In genomic region chr6:87724994-87725811, GRCh38 we compare ENCODE assay signal across 11 cellular contexts. TPM values are rescaled to one million over a fixed set of nuclear protein-coding genes. Genes with fewer than 3 reads are reported as not detected.
DNase-seq lines count a peak whose midpoint lies in the region; ATAC-seq and TF ChIP-seq lines count a peak whose summit lies in the region.
"Had no signal": no experiment of that assay in that cellular context is flagged by ENCODE, and none has a peak within 500 bp of the region (broad histone marks: within the 10 kb centered on the region; RNA-seq: fewer than 3 reads in every experiment).

No MANE protein-coding gene starts in this region.

- H3K27me3 Mint-ChIP-seq in activated CD4-positive, alpha-beta T cell treated with anti-CD3 and anti-CD28 coated beads for 36 hours = peaks cover 6% of the 10 kb centered on the region

- no peak overlapping the region for H2BK12ac ChIP-seq in trophoblast cell (ENCODE audit: low read length)

- no peak overlapping the region for H3K18ac ChIP-seq in trophoblast cell (ENCODE audit: low read length)

- H3K4me1 Mint-ChIP-seq in activated CD4-positive, alpha-beta T cell treated with anti-CD3 and anti-CD28 coated beads for 36 hours = peaks cover 32% of the 10 kb centered on the region

- no peak overlapping the region for H4K91ac ChIP-seq in trophoblast cell (ENCODE audit: low read depth, low read length)

- TF ChIP-seq CTCF in KMS-11 (conservative IDR thresholded peaks at IDR 0.05; ENCODE audit: low read depth, low read length) (no peak), spleen (IDR thresholded peaks at IDR 0.05 in 8 of 11, conservative IDR thresholded peaks at IDR 0.05 in 3 of 11) (no peak), RWPE1 (conservative IDR thresholded peaks at IDR 0.05; ENCODE audit: low read depth) (no peak)

- H3K4me2 ChIP-seq in KMS-11 (peak overlapping the region; percentile 94), trophoblast cell (ENCODE audit: low read length) (no peak overlapping the region)

- no peak for DNase-seq in activated CD4-positive, alpha-beta T cell treated with anti-CD3 and anti-CD28 coated beads for 36 hours
- DNase-seq in activated CD4-positive, alpha-beta T cell treated with anti-CD3 and anti-CD28 coated beads, Interleukin-2, amount 50 U/mL, for 1 hour = no peak
- no peak for DNase-seq in spleen
- no peak for DNase-seq in trophoblast cell
- no peak for DNase-seq in RWPE1 (ENCODE audit: low spot score)
- DNase-seq in COLO829 (ENCODE audit: low spot score) = no peak
- DNase-seq: mammary epithelial cell had no signal

- H3K9ac ChIP-seq in KMS-11 (peak overlapping the region; percentile 26; the same call in 1 of the 2 replicates), trophoblast cell (ENCODE audit: low read length) (no peak overlapping the region)

- intact Hi-C loops in activated CD4-positive, alpha-beta T cell treated with anti-CD3 and anti-CD28 coated beads for 36 hours (cut with DNase I, micrococcal nuclease) = no loop called here
- intact Hi-C loops in spleen (cut with DNase I; ENCODE audit: low total_unique reads) = no loop called here

- H3K36me3 ChIP-seq in KMS-11 (ENCODE audit: insufficient read depth) (no peaks in the 10 kb centered on the region), spleen (no peaks in the 10 kb centered on the region), trophoblast cell (ENCODE audit: control insufficient read depth in 1 of 2, insufficient read depth in 2 of 2, low read length in 2 of 2) (no peaks in the 10 kb centered on the region)
- H3K36me3 ChIP-seq: HAP-1 had no signal

- H3K27me3 ChIP-seq in KMS-11 (ENCODE audit: insufficient read depth, low read depth) = no peaks in the 10 kb centered on the region
- no peaks in the 10 kb centered on the region for H3K27me3 ChIP-seq in spleen (replicated peaks in 1 of 7)
- no peaks in the 10 kb centered on the region for H3K27me3 ChIP-seq in trophoblast cell (ENCODE audit: insufficient read depth, low read length)

- H4K8ac ChIP-seq in trophoblast cell (ENCODE audit: low read depth, low read length) = no peak overlapping the region

- H3K4me1 ChIP-seq in KMS-11 (ENCODE audit: low read depth, poor library complexity, severe bottlenecking) = peaks cover 87% of the 10 kb centered on the region
- H3K4me1 ChIP-seq in spleen = peaks cover 6 to 62% (median 45%) of the 10 kb centered on the region in 6 donors
- H3K4me1 ChIP-seq in trophoblast cell (ENCODE audit: control insufficient read depth in 1 of 2, insufficient read depth in 2 of 2, low read length in 2 of 2) = peaks cover 5 to 6% of the 10 kb centered on the region in 2 experiments

- H3K4ac ChIP-seq in trophoblast cell (ENCODE audit: low read depth, low read length) = no peak overlapping the region

- no peak overlapping the region for H2AK5ac ChIP-seq in trophoblast cell (ENCODE audit: low read length)

- H3K4me3 ChIP-seq in KMS-11 (IDR thresholded peaks at IDR 0.05; ENCODE audit: insufficient read depth, low read depth, low read length) (no peak overlapping the region), spleen (no peak overlapping the region), trophoblast cell (ENCODE audit: low read depth, low read length) (no peak overlapping the region)
- H3K4me3 ChIP-seq: HAP-1 had no signal

- H3K27ac Mint-ChIP-seq in activated CD4-positive, alpha-beta T cell treated with anti-CD3 and anti-CD28 coated beads for 36 hours = no peak overlapping the region

- H3K9me3 Mint-ChIP-seq in activated CD4-positive, alpha-beta T cell treated with anti-CD3 and anti-CD28 coated beads for 36 hours (ENCODE audit: low read depth) = no peaks in the 10 kb centered on the region

- H3K79me1 ChIP-seq in trophoblast cell (ENCODE audit: low read length) = peaks cover 5% of the 10 kb centered on the region

- 58 to 65% (median 61%) methylated on average over 4 of the region's 4 CpGs for WGBS in spleen, 5 donors
- WGBS in trophoblast cell (ENCODE audit: extremely low coverage, insufficient coverage, insufficient read length) = no CpG with 5 or more reads among the region's 4 CpGs

- no peak overlapping the region for H3K4me3 Mint-ChIP-seq in activated CD4-positive, alpha-beta T cell treated with anti-CD3 and anti-CD28 coated beads for 36 hours

- H2BK5ac ChIP-seq in trophoblast cell (ENCODE audit: low read depth, low read length, poor library complexity) = no peak overlapping the region

- ATAC-seq in activated CD4-positive, alpha-beta T cell treated with anti-CD3 and anti-CD28 coated beads for 36 hours = peak; percentile 70
- ATAC-seq in HG02642 (IDR thresholded peaks at IDR 0.05; ENCODE audit: poor library complexity, unreplicated experiment) = peak; percentile 86

- H3K9me3 ChIP-seq in spleen = no peaks in the 10 kb centered on the region
- H3K9me3 ChIP-seq in trophoblast cell (ENCODE audit: insufficient read depth, low read depth, low read length) = no peaks in the 10 kb centered on the region
- H3K9me3 ChIP-seq: HAP-1 had no signal

- TF ChIP-seq POLR2A in spleen (IDR thresholded peaks at IDR 0.05) = no peak

- H3K79me2 ChIP-seq in KMS-11 (ENCODE audit: insufficient read depth, low read depth) (no peaks in the 10 kb centered on the region), trophoblast cell (ENCODE audit: control insufficient read depth, insufficient read depth, low read length, poor library complexity) (no peaks in the 10 kb centered on the region)

- no peak overlapping the region for H4K12ac ChIP-seq in trophoblast cell (ENCODE audit: low read depth, low read length)

- H3K36me3 Mint-ChIP-seq in activated CD4-positive, alpha-beta T cell treated with anti-CD3 and anti-CD28 coated beads for 36 hours (ENCODE audit: low read depth) = no peaks in the 10 kb centered on the region

- H2BK120ac ChIP-seq in trophoblast cell (ENCODE audit: insufficient read depth, low read length, poor library complexity) = no peak overlapping the region

- H2AFZ ChIP-seq in KMS-11 (ENCODE audit: low read depth) (peak overlapping the region; percentile 14; the same call in 1 of the 2 replicates), trophoblast cell (ENCODE audit: insufficient read depth, low read length, poor library complexity) (no peak overlapping the region)

- POLR2A ChIA-PET in activated CD4-positive, alpha-beta T cell treated with anti-CD3 and anti-CD28 coated beads for 36 hours (lab: Charles Lee) = no interaction called here
- POLR2A ChIA-PET in RWPE1 (lab: Yijun Ruan, JAX; ENCODE audit: low non-redundant PET) = no interaction called here

- H3K14ac ChIP-seq in trophoblast cell (ENCODE audit: low read length) = no peak overlapping the region

- CTCF ChIA-PET in activated CD4-positive, alpha-beta T cell treated with anti-CD3 and anti-CD28 coated beads for 36 hours (lab: Charles Lee) = no interaction called here
- CTCF ChIA-PET in RWPE1 (lab: Yijun Ruan, JAX) = interaction anchor here (0.7 kb wide), 1 partner anchor 139 kb away, joined by 3 read pairs; no protein-coding TSS in a partner anchor

- H4K20me1 ChIP-seq in KMS-11 (ENCODE audit: insufficient read depth) = no peaks in the 10 kb centered on the region

- H3K27ac ChIP-seq in KMS-11 (peak overlapping the region; percentile 96), spleen (peak overlapping the region; percentile 4 to 77 (median 66)), trophoblast cell (ENCODE audit: low read depth, low read length) (no peak overlapping the region), RWPE1 (no peak overlapping the region)
- H3K27ac ChIP-seq: epithelial cell of prostate had no signal

- no peak overlapping the region for H3K23ac ChIP-seq in trophoblast cell (ENCODE audit: low read length)

RNA-seq across cellular contexts. Expression of gene AKIRIN2, which starts 23.2 kb away (rescaled TPM):
- total RNA-seq in activated CD4-positive, alpha-beta T cell treated with anti-CD3 and anti-CD28 coated beads for 36 hours = 10 to 100 TPM; 41.4 to 46.3 TPM
- 100 to 1,000 TPM in 2 of 7 donors, 10 to 100 TPM in 5; 61.8 to 106 (median 89.4) TPM for total RNA-seq in spleen
- polyA plus RNA-seq in spleen = 10 to 100 TPM; 35.1 to 56.2 (median 47.8) TPM
- 86.1 and 86.4 TPM in 2 replicates for polyA plus RNA-seq in trophoblast cell (2013)

Comparison
In these comparisons a context has a peak if more than half of its experiments do, and no peak if none do; other contexts are left out.
1. H3K27ac ChIP-seq: peak in KMS-11 (single experiment) and spleen (8 of 8); none in trophoblast cell (single experiment) and RWPE1 (single experiment).